ENCODE assay signal across 8 cellular contexts in the genomic region with DNA sequence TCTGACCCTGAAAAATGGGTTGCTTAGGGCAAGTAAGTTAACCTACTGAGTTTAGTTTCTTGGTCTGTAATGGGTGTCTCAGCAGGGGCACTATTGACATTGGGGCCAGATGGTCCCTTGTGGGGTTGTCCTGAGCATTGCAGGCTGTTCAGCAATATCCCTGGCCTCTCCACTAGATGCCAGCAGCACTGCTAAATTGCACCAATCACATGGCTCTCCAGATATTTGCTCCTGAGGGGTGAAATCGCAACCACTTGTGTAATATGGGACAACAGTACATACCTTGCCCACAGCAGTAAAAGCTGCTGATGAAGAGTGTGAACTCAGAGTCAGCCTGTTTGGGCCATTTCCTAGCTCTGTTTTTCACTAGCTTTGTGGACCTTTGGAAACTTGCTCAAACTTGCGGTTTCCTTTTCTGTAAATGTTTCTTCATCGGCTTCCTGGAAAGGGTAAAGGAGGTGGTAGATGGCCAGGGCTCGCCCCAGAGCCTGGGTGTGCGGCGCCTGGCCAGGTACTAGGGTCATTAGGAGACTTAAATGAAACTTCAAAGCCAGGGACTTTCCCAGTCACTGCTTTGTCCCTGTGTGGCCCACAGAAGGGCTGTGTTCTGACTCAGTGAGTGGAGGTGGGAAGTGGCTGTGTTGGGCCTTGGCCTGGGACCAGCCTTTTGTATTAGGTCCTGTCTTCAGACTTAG. TPM values are rescaled to one million over a fixed set of nuclear protein-coding genes. Genes with fewer than 3 reads are reported as not detected.
DNase-seq lines count a peak whose midpoint lies in the region; ATAC-seq and TF ChIP-seq lines count a peak whose summit lies in the region.

No MANE protein-coding gene starts in this region.

- H3K27me3 ChIP-seq in sigmoid colon: peaks cover 0 to 24% (median 0%) of the 10 kb centered on the region in 3 donors

- TF ChIP-seq EP300 in sigmoid colon (IDR thresholded peaks at IDR 0.05): no peak

- H3K4me1 ChIP-seq in sigmoid colon: peaks cover 0 to 13% (median 12%) of the 10 kb centered on the region in 4 donors

- peak overlapping the region; percentile 23 to 52 (median 43) for H3K27ac ChIP-seq in sigmoid colon

- 27 to 47% methylated on average over 6 of the region's 6 CpGs for WGBS in sigmoid colon, 2 donors

- peak; percentile 70 for DNase-seq in ACHN
- DNase-seq in GM12865 (ENCODE audit: low read depth): peak; percentile 88
- DNase-seq in NCI-H226: peak; percentile 63
- DNase-seq in activated T-helper 9 cell treated with anti-CD3 and anti-CD28 coated beads, Interleukin-2, amount 50 U/mL, for 16 hours (ENCODE audit: low read depth): peak; percentile 21
- DNase-seq in Right ventricle myocardium superior: peak; percentile 63
- DNase-seq in sigmoid colon: no peak
- no peak for DNase-seq in dedifferentiated amniotic fluid mesenchymal stem cell (ENCODE audit: extremely low spot score)

- TF ChIP-seq CTCF in GM12865 (IDR thresholded peaks at IDR 0.05; ENCODE audit: insufficient read depth, low read depth, low read length, missing control alignments) (peak; percentile 44), sigmoid colon (IDR thresholded peaks at IDR 0.05) (peak; percentile 41 to 84 (median 60))

- H3K9me3 ChIP-seq in sigmoid colon: no peaks in the 10 kb centered on the region

- intact Hi-C loops in Right ventricle myocardium superior (cut with DNase I) (loop anchor here (5.0 to 10.0 kb wide), 2 partner anchors 101 to 169 kb away; no protein-coding TSS in a partner anchor), sigmoid colon (cut with DNase I) (loop anchor here (1.0 kb wide), 1 partner anchor 105 kb away; no protein-coding TSS in a partner anchor)

- H3K36me3 ChIP-seq in sigmoid colon: no peaks in the 10 kb centered on the region

- TF ChIP-seq POLR2A in sigmoid colon (IDR thresholded peaks at IDR 0.05): no peak

- ATAC-seq in HG02623 (IDR thresholded peaks at IDR 0.05; ENCODE audit: unreplicated experiment) (peak; percentile 73), Right ventricle myocardium superior (ENCODE audit: poor library complexity) (peak; percentile 87)

- in situ Hi-C loops in ACHN (cut with HindIII; ENCODE audit: low pct_ligation_motif_present, low pct_unique_long_range_greater_than_20kb, low sequenced_read_pairs): no loop called here

- no peak overlapping the region for H3K4me3 ChIP-seq in GM12865 (ENCODE audit: low read depth, low read length)
- no peak overlapping the region for H3K4me3 ChIP-seq in sigmoid colon

RNA-seq across cellular contexts. Expression of a gene that starts 13.0 kb away (rescaled TPM):
- total RNA-seq in Right ventricle myocardium superior (7.1 TPM), sigmoid colon (10 to 100 TPM; 13.5 to 19.3 (median 14.8) TPM)
- 10 to 100 TPM; 25.2 to 35.8 (median 28.0) TPM for polyA plus RNA-seq in sigmoid colon

RNA-seq across cellular contexts. Expression of a gene that starts 39.7 kb away (rescaled TPM):
- total RNA-seq in Right ventricle myocardium superior (2.2 TPM), sigmoid colon (1 to 10 TPM; 3.0 to 5.0 (median 3.9) TPM)
- 10 to 100 TPM in 1 of 3 donors, 1 to 10 TPM in 1, under 1 TPM in 1; 0.60 to 11.4 (median 3.7) TPM for polyA plus RNA-seq in sigmoid colon

RNA-seq across cellular contexts. Expression of a gene that starts 56.9 kb away (rescaled TPM):
- total RNA-seq in Right ventricle myocardium superior (not detected), sigmoid colon (not detected)
- polyA plus RNA-seq in sigmoid colon: not detected

Comparison
In these comparisons a context has a peak if more than half of its experiments do, and no peak if none do; other contexts are left out.
1. DNase-seq: peak in ACHN (single experiment), GM12865 (single experiment), NCI-H226 (single experiment), activated T-helper 9 cell treated with anti-CD3 and anti-CD28 coated beads, Interleukin-2, amount 50 U/mL, for 16 hours (single experiment) and Right ventricle myocardium superior (single experiment); none in sigmoid colon (single experiment) and dedifferentiated amniotic fluid mesenchymal stem cell (single experiment).